In genomic region chr16:28924762-28925385, GRCh38 we compare ENCODE assay signal across 1 cellular context.
A peak's percentile ranks its signal among the peaks of the same experiment; 100 is the strongest.
TF ChIP-seq lines count a peak whose summit lies in the region.

TSS of gene RABEP2 (minus strand) at chr16:28925238. CDS start at chr16:28925163, 75 bp downstream.

TF ChIP-seq in HepG2, 621 proteins besides CTCF, POLR2A, EP300 and RAD21 (continued from another document):
- TF ChIP-seq POGK (CRISPR knock-in tag; conservative IDR thresholded peaks at IDR 0.05) = peak; percentile 45; the same call in 1 of the 2 replicates
- no peak for TF ChIP-seq ZSCAN30 (CRISPR knock-in tag; IDR thresholded peaks at IDR 0.05)
- peak in 1 of 2 experiments; percentile 17; a peak in 1 of 4 replicates for TF ChIP-seq KLF16 (CRISPR knock-in tag; IDR thresholded peaks at IDR 0.05)
- TF ChIP-seq PRPF4 (IDR thresholded peaks at IDR 0.05; ENCODE audit: low read depth, low read length, poor library complexity, severe bottlenecking) = no peak
- no peak for TF ChIP-seq FOXP4 (CRISPR knock-in tag; IDR thresholded peaks at IDR 0.05)
- peak; percentile 91 for TF ChIP-seq KLF12 (CRISPR knock-in tag; IDR thresholded peaks at IDR 0.05; ENCODE audit: borderline replicate concordance)
- TF ChIP-seq ZNF280B (CRISPR knock-in tag; IDR thresholded peaks at IDR 0.05; ENCODE audit: borderline replicate concordance) = no peak
- TF ChIP-seq IRF9 (CRISPR knock-in tag; IDR thresholded peaks at IDR 0.05; ENCODE audit: borderline replicate concordance) = peak; percentile 63
- TF ChIP-seq ONECUT2 (CRISPR knock-in tag; IDR thresholded peaks at IDR 0.05) = no peak
- no peak for TF ChIP-seq ZNF530 (CRISPR knock-in tag; IDR thresholded peaks at IDR 0.05; ENCODE audit: low read depth)
- no peak for TF ChIP-seq GRHL1 (CRISPR knock-in tag; conservative IDR thresholded peaks at IDR 0.05)
- peak; percentile 38; the same call in 1 of the 2 replicates for TF ChIP-seq ZNF740 (CRISPR knock-in tag; IDR thresholded peaks at IDR 0.05)
- TF ChIP-seq PLRG1 (conservative IDR thresholded peaks at IDR 0.05) = no peak
